In genomic region chr16:85861095-85861825, GRCh38 we compare ENCODE assay signal across 16 cellular contexts. TPM values are rescaled to one million over a fixed set of nuclear protein-coding genes. Genes with fewer than 3 reads are reported as not detected.
"Had no signal": no experiment of that assay in that cellular context is flagged by ENCODE, and none has a peak within 500 bp of the region (broad histone marks: within the 10 kb centered on the region; RNA-seq: fewer than 3 reads in every experiment).

No MANE protein-coding gene starts in this region.

- H3K9me3 ChIP-seq: tibial artery had no signal

- H3K4me3 Mint-ChIP-seq: activated B cell treated with CpG ODN at 0.5 μM for 24 hours; activated naive CD8-positive, alpha-beta T cell treated with anti-CD3 and anti-CD28 coated beads, Interleukin-2, amount 10 ng/mL, durations not matched to agents 7 days and 5 days; activated T-cell treated with anti-CD3 and anti-CD28 coated beads, Interleukin-2, amount 50 U/mL, for 72 hours had no signal

- H3K4me1 ChIP-seq: left ventricle myocardium inferior, tibial artery had no signal

- H3K36me3 Mint-ChIP-seq: activated naive CD8-positive, alpha-beta T cell treated with anti-CD3 and anti-CD28 coated beads, Interleukin-2, amount 10 ng/mL, durations not matched to agents 7 days and 5 days had no signal

- H3K27ac ChIP-seq: heart left ventricle, left ventricle myocardium inferior, tibial artery had no signal

- H3K27ac Mint-ChIP-seq: activated naive CD8-positive, alpha-beta T cell treated with anti-CD3 and anti-CD28 coated beads, Interleukin-2, amount 10 ng/mL, durations not matched to agents 7 days and 5 days; activated T-cell treated with anti-CD3 and anti-CD28 coated beads, Interleukin-2, amount 50 U/mL, for 72 hours had no signal

- H3K36me3 ChIP-seq: heart left ventricle, left ventricle myocardium inferior, tibial artery had no signal

- DNase-seq: activated B cell treated with CpG ODN at 0.5 μM for 24 hours; activated CD4-positive, alpha-beta T cell treated with anti-CD3 and anti-CD28 coated beads, Interleukin-2, amount 50 U/mL, for 1 hour; activated naive CD8-positive, alpha-beta T cell treated with anti-CD3 and anti-CD28 coated beads, Interleukin-2, amount 10 ng/mL, durations not matched to agents 7 days and 5 days; activated T-cell treated with anti-CD3 and anti-CD28 coated beads, Interleukin-2, amount 50 U/mL, for 72 hours; anterior cingulate cortex; foreskin melanocyte; heart left ventricle; left ventricle myocardium inferior; mesendoderm; stimulated activated CD4-positive, alpha-beta T cell treated with anti-CD3 and anti-CD28 coated beads, Interleukin-4, amount 100 ng/mL, for 4 hours; T-helper 2 cell had no signal

- H3K4me3 ChIP-seq: heart left ventricle, left ventricle myocardium inferior, tibial artery had no signal

- H3K9me3 Mint-ChIP-seq: activated B cell treated with CpG ODN at 0.5 μM for 24 hours had no signal

- H3K27me3 Mint-ChIP-seq: activated B cell treated with CpG ODN at 0.5 μM for 24 hours had no signal

- ATAC-seq: heart left ventricle had no signal

RNA-seq across cellular contexts. Expression of gene IRF8, which starts 37.7 kb away (rescaled TPM):
- total RNA-seq: bronchial epithelial cell, endothelial cell of umbilical vein, osteocyte had no signal
- polyA plus RNA-seq: endothelial cell of umbilical vein, neural cell had no signal
